8 cellular contexts compared by ENCODE assay signal in genomic region chr10:51422311-51423120, GRCh38.
DNase-seq lines count a peak whose midpoint lies in the region; ATAC-seq, FAIRE-seq and TF ChIP-seq lines count a peak whose summit lies in the region.

No MANE protein-coding gene starts in this region.

- DNase-seq in A549 (ENCODE audit: low read depth in 1 of 2, low spot score in 1 of 2), result peak; percentile 13 to 26
- peak; percentile 0 for DNase-seq in GM06990 (ENCODE audit: extremely low read depth, insufficient read length)
- peak; percentile 14 for DNase-seq in NCI-H2227 treated with DMSO at 0.1 percent for 48 hours (lab: John Stamatoyannopoulos, UW)
- peak; percentile 71 for DNase-seq in astrocyte of the spinal cord (ENCODE audit: low read depth, low spot score)
- peak; percentile 22 for DNase-seq in iPS DF 6.9 (ENCODE audit: low read depth, low spot score)
- DNase-seq in spleen, result no peak
- DNase-seq in NCI-H2081 treated with DMSO at 0.1 percent for 48 hours (lab: John Stamatoyannopoulos, UW), result no peak

- TF ChIP-seq POLR2A in A549 (IDR thresholded peaks at IDR 0.05; ENCODE audit: low read length) (no peak), spleen (IDR thresholded peaks at IDR 0.05) (no peak)

- TF ChIP-seq CTCF in A549 (IDR thresholded peaks at IDR 0.05) (peak; percentile 47), GM06990 (IDR thresholded peaks at IDR 0.05; ENCODE audit: insufficient read depth, low read length, poor library complexity, severe bottlenecking) (peak; percentile 79), astrocyte of the spinal cord (IDR thresholded peaks at IDR 0.05; ENCODE audit: low read depth, low read length) (peak; percentile 67), spleen (IDR thresholded peaks at IDR 0.05 in 8 of 11, conservative IDR thresholded peaks at IDR 0.05 in 3 of 11) (peak; percentile 20 to 69 (median 47))

- H3K4me3 ChIP-seq in A549, result no peak overlapping the region
- H3K4me3 ChIP-seq in GM06990 (replicated peaks; ENCODE audit: low read depth, low read length), result no peak overlapping the region
- no peak overlapping the region for H3K4me3 ChIP-seq in astrocyte of the spinal cord (ENCODE audit: low read depth, low read length)
- H3K4me3 ChIP-seq in iPS DF 6.9 (ENCODE audit: low read length), result no peak overlapping the region
- no peak overlapping the region for H3K4me3 ChIP-seq in spleen

- POLR2A ChIA-PET in A549 (lab: Yijun Ruan, JAX), result no interaction called here

- CTCF ChIA-PET in A549 (lab: Yijun Ruan, JAX), result interaction anchor here (0.9 to 2.3 kb wide), 3 partner anchors 33 to 359 kb away, joined by 3 to 17 read pairs (median 6); no protein-coding TSS in a partner anchor

- FAIRE-seq in A549 (lab: Jason Lieb, UNC), result no peak

- H3K4me2 ChIP-seq in A549, result no peak overlapping the region

- H3K9me3 ChIP-seq in A549, result no peaks in the 10 kb centered on the region
- H3K9me3 ChIP-seq in iPS DF 6.9 (ENCODE audit: control insufficient read depth, insufficient read depth, low read length), result no peaks in the 10 kb centered on the region
- H3K9me3 ChIP-seq in spleen, result no peaks in the 10 kb centered on the region

- H3K27ac ChIP-seq in A549 (no peak overlapping the region), iPS DF 6.9 (ENCODE audit: low read length) (no peak overlapping the region), spleen (peak overlapping the region in 1 of 8 donors; percentile 7)

- H3K36me3 ChIP-seq in GM06990 (ENCODE audit: control insufficient read depth, insufficient read depth, low read length) (no peaks in the 10 kb centered on the region), iPS DF 6.9 (ENCODE audit: control insufficient read depth, insufficient read depth, low read length) (no peaks in the 10 kb centered on the region), spleen (no peaks in the 10 kb centered on the region)

- intact Hi-C loops in spleen (cut with DNase I; ENCODE audit: low total_unique reads), result no loop called here

- TF ChIP-seq EP300 in A549 (IDR thresholded peaks at IDR 0.05), result no peak

- TF ChIP-seq RAD21 in A549 (conservative IDR thresholded peaks at IDR 0.05 in 1 of 2, IDR thresholded peaks at IDR 0.05 in 1 of 2), result peak; percentile 38; a peak in 2 of 5 replicates

- in situ Hi-C loops in astrocyte of the spinal cord (cut with HindIII; ENCODE audit: low sequenced_read_pairs), result no loop called here

- H3K4me1 ChIP-seq in A549 (no peaks in the 10 kb centered on the region), iPS DF 6.9 (ENCODE audit: control insufficient read depth, insufficient read depth, low read length) (no peaks in the 10 kb centered on the region), spleen (no peaks in the 10 kb centered on the region)

- no peaks in the 10 kb centered on the region for H3K27me3 ChIP-seq in GM06990 (replicated peaks; ENCODE audit: control insufficient read depth, insufficient read depth, low read length)
- no peaks in the 10 kb centered on the region for H3K27me3 ChIP-seq in iPS DF 6.9 (ENCODE audit: control insufficient read depth, insufficient read depth, low read length)
- no peaks in the 10 kb centered on the region for H3K27me3 ChIP-seq in spleen (replicated peaks in 1 of 7)

- 15% methylated on average over 6 of the region's 6 CpGs for WGBS in A549 (ENCODE audit: missing lambda C conversion rate)
- WGBS in iPS DF 6.9 (ENCODE audit: insufficient coverage, insufficient read length), result no CpG with 5 or more reads among the region's 6 CpGs
- 55 to 62% (median 58%) methylated on average over 6 of the region's 6 CpGs for WGBS in spleen, 5 donors

- ATAC-seq in A549 (peak; percentile 50 to 78; a peak in 4 of 6 replicates), HG02571 (IDR thresholded peaks at IDR 0.05; ENCODE audit: unreplicated experiment) (peak; percentile 54)

TF ChIP-seq in A549, 52 proteins besides CTCF, POLR2A, EP300 and RAD21:
- TF ChIP-seq SMC3 (IDR thresholded peaks at IDR 0.05) (peak; percentile 48; the same call in 2 of the 3 replicates), GATA3 (IDR thresholded peaks at IDR 0.05; ENCODE audit: borderline replicate concordance) (peak; percentile 19; the same call in 1 of the 2 replicates), CBX8 (IDR thresholded peaks at IDR 0.05) (no peak)

Comparison
In these comparisons a context has a peak if more than half of its experiments do, and no peak if none do; other contexts are left out.
1. DNase-seq: peak in A549 (2 of 2), GM06990 (single experiment), NCI-H2227 treated with DMSO at 0.1 percent for 48 hours (single experiment), astrocyte of the spinal cord (single experiment) and iPS DF 6.9 (single experiment); none in spleen (single experiment) and NCI-H2081 treated with DMSO at 0.1 percent for 48 hours (single experiment).
2. Peak in every context shown above with its lines, with median percentiles within 50 percentile points of each other: CTCF ChIP-seq.